Comparison of ENCODE assay signal across 1 cellular context in the genomic region with DNA sequence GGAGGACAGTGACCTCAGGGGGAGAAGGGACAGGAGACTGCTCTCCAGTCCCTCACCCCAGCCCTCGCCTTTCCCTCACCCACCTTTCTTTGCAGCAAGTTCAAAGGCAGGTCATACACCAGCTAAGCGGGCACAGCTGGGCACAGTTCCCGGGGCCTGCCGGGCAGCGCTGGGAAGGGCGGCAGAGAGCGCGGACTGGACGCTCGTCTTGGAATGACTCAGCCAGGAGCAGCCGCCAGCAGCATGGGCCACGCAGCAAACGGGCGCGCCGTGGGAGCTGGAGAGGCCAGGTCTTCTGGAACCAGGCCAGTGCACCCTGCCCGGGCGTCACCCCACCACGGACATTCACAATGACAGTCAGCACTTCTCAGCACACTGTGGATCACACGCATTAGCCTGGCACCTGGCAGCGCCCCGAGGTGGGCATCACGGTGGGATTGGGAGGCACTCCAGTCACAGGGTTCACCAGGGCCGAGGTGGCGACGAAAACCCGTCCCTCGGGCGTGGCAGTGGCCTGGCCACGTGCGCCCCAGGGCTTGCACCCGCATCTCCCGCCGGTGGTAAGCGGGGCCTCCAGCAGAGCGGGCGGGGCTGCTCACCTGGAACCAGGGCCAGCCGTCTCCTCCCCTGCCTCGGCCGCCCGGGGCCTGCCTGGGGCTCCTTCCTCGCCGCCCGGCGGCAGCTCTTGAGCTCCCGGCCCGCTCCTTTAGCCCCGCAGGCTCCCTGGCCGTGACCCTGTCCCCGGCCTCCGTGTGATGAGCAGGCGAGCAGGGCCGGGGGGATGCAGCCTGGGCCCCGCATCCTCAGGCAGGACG.
TF ChIP-seq lines count a peak whose summit lies in the region.

No MANE protein-coding gene starts in this region.

TF ChIP-seq in GM23338, 12 proteins besides CTCF, POLR2A, EP300 and RAD21 (continued from another document):
- TF ChIP-seq, protein P1, sequence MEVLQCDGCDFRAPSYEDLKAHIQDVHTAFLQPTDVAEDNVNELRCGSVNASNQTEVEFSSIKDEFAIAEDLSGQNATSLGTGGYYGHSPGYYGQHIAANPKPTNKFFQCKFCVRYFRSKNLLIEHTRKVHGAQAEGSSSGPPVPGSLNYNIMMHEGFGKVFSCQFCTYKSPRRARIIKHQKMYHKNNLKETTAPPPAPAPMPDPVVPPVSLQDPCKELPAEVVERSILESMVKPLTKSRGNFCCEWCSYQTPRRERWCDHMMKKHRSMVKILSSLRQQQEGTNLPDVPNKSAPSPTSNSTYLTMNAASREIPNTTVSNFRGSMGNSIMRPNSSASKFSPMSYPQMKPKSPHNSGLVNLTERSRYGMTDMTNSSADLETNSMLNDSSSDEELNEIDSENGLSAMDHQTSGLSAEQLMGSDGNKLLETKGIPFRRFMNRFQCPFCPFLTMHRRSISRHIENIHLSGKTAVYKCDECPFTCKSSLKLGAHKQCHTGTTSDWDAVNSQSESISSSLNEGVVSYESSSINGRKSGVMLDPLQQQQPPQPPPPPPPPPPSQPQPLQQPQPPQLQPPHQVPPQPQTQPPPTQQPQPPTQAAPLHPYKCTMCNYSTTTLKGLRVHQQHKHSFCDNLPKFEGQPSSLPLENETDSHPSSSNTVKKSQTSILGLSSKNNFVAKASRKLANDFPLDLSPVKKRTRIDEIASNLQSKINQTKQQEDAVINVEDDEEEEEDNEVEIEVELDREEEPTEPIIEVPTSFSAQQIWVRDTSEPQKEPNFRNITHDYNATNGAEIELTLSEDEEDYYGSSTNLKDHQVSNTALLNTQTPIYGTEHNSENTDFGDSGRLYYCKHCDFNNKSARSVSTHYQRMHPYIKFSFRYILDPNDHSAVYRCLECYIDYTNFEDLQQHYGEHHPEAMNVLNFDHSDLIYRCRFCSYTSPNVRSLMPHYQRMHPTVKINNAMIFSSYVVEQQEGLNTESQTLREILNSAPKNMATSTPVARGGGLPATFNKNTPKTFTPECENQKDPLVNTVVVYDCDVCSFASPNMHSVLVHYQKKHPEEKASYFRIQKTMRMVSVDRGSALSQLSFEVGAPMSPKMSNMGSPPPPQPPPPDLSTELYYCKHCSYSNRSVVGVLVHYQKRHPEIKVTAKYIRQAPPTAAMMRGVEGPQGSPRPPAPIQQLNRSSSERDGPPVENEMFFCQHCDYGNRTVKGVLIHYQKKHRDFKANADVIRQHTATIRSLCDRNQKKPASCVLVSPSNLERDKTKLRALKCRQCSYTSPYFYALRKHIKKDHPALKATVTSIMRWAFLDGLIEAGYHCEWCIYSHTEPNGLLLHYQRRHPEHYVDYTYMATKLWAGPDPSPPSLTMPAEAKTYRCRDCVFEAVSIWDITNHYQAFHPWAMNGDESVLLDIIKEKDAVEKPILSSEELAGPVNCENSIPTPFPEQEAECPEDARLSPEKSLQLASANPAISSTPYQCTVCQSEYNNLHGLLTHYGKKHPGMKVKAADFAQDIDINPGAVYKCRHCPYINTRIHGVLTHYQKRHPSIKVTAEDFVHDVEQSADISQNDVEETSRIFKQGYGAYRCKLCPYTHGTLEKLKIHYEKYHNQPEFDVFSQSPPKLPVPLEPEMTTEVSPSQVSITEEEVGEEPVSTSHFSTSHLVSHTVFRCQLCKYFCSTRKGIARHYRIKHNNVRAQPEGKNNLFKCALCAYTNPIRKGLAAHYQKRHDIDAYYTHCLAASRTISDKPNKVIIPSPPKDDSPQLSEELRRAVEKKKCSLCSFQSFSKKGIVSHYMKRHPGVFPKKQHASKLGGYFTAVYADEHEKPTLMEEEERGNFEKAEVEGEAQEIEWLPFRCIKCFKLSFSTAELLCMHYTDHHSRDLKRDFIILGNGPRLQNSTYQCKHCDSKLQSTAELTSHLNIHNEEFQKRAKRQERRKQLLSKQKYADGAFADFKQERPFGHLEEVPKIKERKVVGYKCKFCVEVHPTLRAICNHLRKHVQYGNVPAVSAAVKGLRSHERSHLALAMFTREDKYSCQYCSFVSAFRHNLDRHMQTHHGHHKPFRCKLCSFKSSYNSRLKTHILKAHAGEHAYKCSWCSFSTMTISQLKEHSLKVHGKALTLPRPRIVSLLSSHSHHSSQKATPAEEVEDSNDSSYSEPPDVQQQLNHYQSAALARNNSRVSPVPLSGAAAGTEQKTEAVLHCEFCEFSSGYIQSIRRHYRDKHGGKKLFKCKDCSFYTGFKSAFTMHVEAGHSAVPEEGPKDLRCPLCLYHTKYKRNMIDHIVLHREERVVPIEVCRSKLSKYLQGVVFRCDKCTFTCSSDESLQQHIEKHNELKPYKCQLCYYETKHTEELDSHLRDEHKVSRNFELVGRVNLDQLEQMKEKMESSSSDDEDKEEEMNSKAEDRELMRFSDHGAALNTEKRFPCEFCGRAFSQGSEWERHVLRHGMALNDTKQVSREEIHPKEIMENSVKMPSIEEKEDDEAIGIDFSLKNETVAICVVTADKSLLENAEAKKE (CRISPR knock-in tag; IDR thresholded peaks at IDR 0.05), result no peak
- no peak for TF ChIP-seq EZH2phosphoT487 (IDR thresholded peaks at IDR 0.05; ENCODE audit: unreplicated experiment)
- TF ChIP-seq, protein P2, sequence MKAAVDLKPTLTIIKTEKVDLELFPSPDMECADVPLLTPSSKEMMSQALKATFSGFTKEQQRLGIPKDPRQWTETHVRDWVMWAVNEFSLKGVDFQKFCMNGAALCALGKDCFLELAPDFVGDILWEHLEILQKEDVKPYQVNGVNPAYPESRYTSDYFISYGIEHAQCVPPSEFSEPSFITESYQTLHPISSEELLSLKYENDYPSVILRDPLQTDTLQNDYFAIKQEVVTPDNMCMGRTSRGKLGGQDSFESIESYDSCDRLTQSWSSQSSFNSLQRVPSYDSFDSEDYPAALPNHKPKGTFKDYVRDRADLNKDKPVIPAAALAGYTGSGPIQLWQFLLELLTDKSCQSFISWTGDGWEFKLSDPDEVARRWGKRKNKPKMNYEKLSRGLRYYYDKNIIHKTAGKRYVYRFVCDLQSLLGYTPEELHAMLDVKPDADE (IDR thresholded peaks at IDR 0.05), result no peak
- TF ChIP-seq CREB1 (CRISPR knock-in tag; IDR thresholded peaks at IDR 0.05; ENCODE audit: low read depth), result no peak
- no peak for TF ChIP-seq JUNB (IDR thresholded peaks at IDR 0.05; ENCODE audit: unreplicated experiment)
- TF ChIP-seq POLR2AphosphoS5 (IDR thresholded peaks at IDR 0.05; ENCODE audit: low read depth), result no peak
- TF ChIP-seq NANOG (IDR thresholded peaks at IDR 0.05; ENCODE audit: borderline replicate concordance), result no peak
